8 cellular contexts compared by ENCODE assay signal in the genomic region with DNA sequence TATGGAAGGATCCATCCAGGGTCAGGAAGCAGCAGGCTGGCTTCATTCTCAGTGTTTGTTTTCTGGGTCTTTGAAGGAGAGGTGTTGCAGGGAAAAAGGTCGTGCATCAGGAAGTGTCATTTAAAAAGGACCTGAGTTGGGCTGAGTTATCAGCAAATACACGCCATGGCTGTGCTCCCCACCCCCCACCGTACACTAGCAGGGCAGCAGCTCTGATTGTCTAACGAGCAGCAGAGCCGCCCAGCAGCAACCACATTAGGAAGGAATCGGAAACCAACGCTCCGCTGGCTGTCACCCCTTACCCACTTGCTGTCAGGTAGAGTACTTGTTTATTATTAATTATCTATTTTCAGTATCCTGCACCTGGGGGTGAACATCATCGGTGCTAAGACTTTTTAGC.
A peak's percentile ranks its signal among the peaks of the same experiment; 100 is the strongest.
DNase-seq lines count a peak whose midpoint lies in the region; ATAC-seq and TF ChIP-seq lines count a peak whose summit lies in the region.

No MANE protein-coding gene starts in this region.

- peaks cover 11 to 24% of the 10 kb centered on the region in 2 donors for H3K4me1 ChIP-seq in lung (ENCODE audit: control insufficient read depth in 2 of 2, insufficient read depth in 2 of 2, low read length in 2 of 2)

- no peak for TF ChIP-seq CTCF in activated B cell treated with CpG ODN at 0.5 μM for 24 hours (IDR thresholded peaks at IDR 0.05)
- no peak for TF ChIP-seq CTCF in lung (IDR thresholded peaks at IDR 0.05; ENCODE audit: control extremely low read depth, extremely low read depth)

- no peaks in the 10 kb centered on the region for H3K36me3 ChIP-seq in lung (ENCODE audit: control insufficient read depth in 2 of 2, insufficient read depth in 2 of 2, low read length in 2 of 2)

- H3K27ac Mint-ChIP-seq in activated B cell treated with CpG ODN at 0.5 μM for 24 hours: peak overlapping the region; percentile 88

- peaks cover 2% of the 10 kb centered on the region for H3K36me3 Mint-ChIP-seq in activated B cell treated with CpG ODN at 0.5 μM for 24 hours (ENCODE audit: low read depth)

- WGBS in lung, 2 donors: 6 to 16% methylated on average over 9 of the region's 9 CpGs

- no peak overlapping the region for H3K4me3 ChIP-seq in lung

- intact Hi-C loops in activated B cell treated with CpG ODN at 0.5 μM for 24 hours (cut with micrococcal nuclease): loop anchor here (5.0 kb wide), 1 partner anchor 449 kb away; a partner anchor contains a TSS

- H3K9me3 ChIP-seq in lung (ENCODE audit: control insufficient read depth in 2 of 2, insufficient read depth in 1 of 2, low read length in 1 of 2): no peaks in the 10 kb centered on the region

- CTCF ChIA-PET in activated B cell treated with CpG ODN at 0.5 μM for 24 hours (lab: Charles Lee): interaction anchor here (0.7 to 9.5 kb wide), 9 partner anchors 15 to 493 kb away, joined by 3 to 348 read pairs (median 5); a partner anchor contains a TSS

- peak overlapping the region; percentile 73 for H3K4me3 Mint-ChIP-seq in activated B cell treated with CpG ODN at 0.5 μM for 24 hours

- peaks cover 76% of the 10 kb centered on the region for H3K4me1 Mint-ChIP-seq in activated B cell treated with CpG ODN at 0.5 μM for 24 hours

- H3K9me3 Mint-ChIP-seq in activated B cell treated with CpG ODN at 0.5 μM for 24 hours: no peaks in the 10 kb centered on the region

- ATAC-seq in HG02938 (IDR thresholded peaks at IDR 0.05; ENCODE audit: unreplicated experiment) (peak; percentile 18), activated B cell treated with CpG ODN at 0.5 μM for 24 hours (ENCODE audit: low read depth) (peak; percentile 20), lung (ENCODE audit: insufficient read depth, low FRiP score) (no peak), GM19397 (IDR thresholded peaks at IDR 0.05; ENCODE audit: unreplicated experiment) (no peak)

- H3K27me3 Mint-ChIP-seq in activated B cell treated with CpG ODN at 0.5 μM for 24 hours: no peaks in the 10 kb centered on the region

- peak; percentile 37 for DNase-seq in DMS153 treated with DMSO at 0.1 percent for 48 hours (lab: John Stamatoyannopoulos, UW; ENCODE audit: unreplicated experiment)
- no peak for DNase-seq in activated B cell treated with CpG ODN at 0.5 μM for 24 hours
- peak; percentile 28 for DNase-seq in lung (ENCODE audit: low spot score)
- DNase-seq in activated CD8-positive, alpha-beta memory T cell treated with anti-CD3 and anti-CD28 coated beads for 24 hours: no peak
- DNase-seq in ecto neural progenitor cell (ENCODE audit: low spot score): no peak
- DNase-seq in SKM-1 (lab: John Stamatoyannopoulos, UW; ENCODE audit: unreplicated experiment): no peak

- POLR2A ChIA-PET in activated B cell treated with CpG ODN at 0.5 μM for 24 hours (lab: Charles Lee): interaction anchor here (0.7 to 8.7 kb wide), 15 partner anchors 10 to 202 kb away, joined by 3 to 180 read pairs (median 6); a partner anchor contains a TSS

- H3K27me3 ChIP-seq in lung (ENCODE audit: control insufficient read depth, insufficient read depth): no peaks in the 10 kb centered on the region

- H3K27ac ChIP-seq in lung (ENCODE audit: low read depth in 1 of 2, low read length in 1 of 2): peak overlapping the region; percentile 48 to 72

Comparison
In these comparisons a context has a peak if more than half of its experiments do, and no peak if none do; other contexts are left out.
1. DNase-seq: peak in DMS153 treated with DMSO at 0.1 percent for 48 hours (single experiment) and lung (single experiment); none in activated B cell treated with CpG ODN at 0.5 μM for 24 hours (single experiment), activated CD8-positive, alpha-beta memory T cell treated with anti-CD3 and anti-CD28 coated beads for 24 hours (single experiment), ecto neural progenitor cell (single experiment) and SKM-1 (single experiment).
2. ATAC-seq: peak in HG02938 (single experiment) and activated B cell treated with CpG ODN at 0.5 μM for 24 hours (single experiment); none in lung (single experiment) and GM19397 (single experiment).